In the genomic region with DNA sequence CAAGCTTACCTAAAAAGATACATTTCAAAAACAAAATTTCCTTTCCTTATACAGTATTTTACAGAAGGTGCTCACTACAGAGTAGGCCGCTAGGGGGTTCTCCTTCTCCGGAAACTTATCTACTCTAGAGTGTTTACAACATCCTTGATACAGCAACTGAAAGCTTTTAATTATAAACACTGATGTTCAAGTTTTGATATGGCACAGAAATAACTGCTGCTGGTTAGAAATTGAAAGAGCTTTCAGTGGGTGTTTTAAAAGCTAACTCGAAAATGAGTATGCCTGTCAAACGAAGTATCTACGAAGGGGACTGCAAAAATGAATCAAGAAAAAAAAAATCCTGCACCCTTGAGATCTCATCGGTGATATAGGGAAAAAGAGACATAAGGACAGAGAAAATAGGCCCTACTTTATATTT, we compare ENCODE assay signal across 1 cellular context.
TF ChIP-seq lines count a peak whose summit lies in the region.

No MANE protein-coding gene starts in this region.

TF ChIP-seq in GM12878, 131 proteins besides CTCF, POLR2A, EP300 and RAD21:
- TF ChIP-seq MXI1 (IDR thresholded peaks at IDR 0.05; ENCODE audit: low read depth, low read length): 0 out of 2 replicates have a peak, but pooled peaks have one; percentile 5
- TF ChIP-seq, protein P1, sequence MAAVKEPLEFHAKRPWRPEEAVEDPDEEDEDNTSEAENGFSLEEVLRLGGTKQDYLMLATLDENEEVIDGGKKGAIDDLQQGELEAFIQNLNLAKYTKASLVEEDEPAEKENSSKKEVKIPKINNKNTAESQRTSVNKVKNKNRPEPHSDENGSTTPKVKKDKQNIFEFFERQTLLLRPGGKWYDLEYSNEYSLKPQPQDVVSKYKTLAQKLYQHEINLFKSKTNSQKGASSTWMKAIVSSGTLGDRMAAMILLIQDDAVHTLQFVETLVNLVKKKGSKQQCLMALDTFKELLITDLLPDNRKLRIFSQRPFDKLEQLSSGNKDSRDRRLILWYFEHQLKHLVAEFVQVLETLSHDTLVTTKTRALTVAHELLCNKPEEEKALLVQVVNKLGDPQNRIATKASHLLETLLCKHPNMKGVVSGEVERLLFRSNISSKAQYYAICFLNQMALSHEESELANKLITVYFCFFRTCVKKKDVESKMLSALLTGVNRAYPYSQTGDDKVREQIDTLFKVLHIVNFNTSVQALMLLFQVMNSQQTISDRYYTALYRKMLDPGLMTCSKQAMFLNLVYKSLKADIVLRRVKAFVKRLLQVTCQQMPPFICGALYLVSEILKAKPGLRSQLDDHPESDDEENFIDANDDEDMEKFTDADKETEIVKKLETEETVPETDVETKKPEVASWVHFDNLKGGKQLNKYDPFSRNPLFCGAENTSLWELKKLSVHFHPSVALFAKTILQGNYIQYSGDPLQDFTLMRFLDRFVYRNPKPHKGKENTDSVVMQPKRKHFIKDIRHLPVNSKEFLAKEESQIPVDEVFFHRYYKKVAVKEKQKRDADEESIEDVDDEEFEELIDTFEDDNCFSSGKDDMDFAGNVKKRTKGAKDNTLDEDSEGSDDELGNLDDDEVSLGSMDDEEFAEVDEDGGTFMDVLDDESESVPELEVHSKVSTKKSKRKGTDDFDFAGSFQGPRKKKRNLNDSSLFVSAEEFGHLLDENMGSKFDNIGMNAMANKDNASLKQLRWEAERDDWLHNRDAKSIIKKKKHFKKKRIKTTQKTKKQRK (IDR thresholded peaks at IDR 0.05; ENCODE audit: low read depth, low read length): no peak
- no peak for TF ChIP-seq CHD2 (IDR thresholded peaks at IDR 0.05; ENCODE audit: borderline replicate concordance, low read depth, low read length)
- TF ChIP-seq PAX8 (IDR thresholded peaks at IDR 0.05): no peak
- TF ChIP-seq, protein P2, sequence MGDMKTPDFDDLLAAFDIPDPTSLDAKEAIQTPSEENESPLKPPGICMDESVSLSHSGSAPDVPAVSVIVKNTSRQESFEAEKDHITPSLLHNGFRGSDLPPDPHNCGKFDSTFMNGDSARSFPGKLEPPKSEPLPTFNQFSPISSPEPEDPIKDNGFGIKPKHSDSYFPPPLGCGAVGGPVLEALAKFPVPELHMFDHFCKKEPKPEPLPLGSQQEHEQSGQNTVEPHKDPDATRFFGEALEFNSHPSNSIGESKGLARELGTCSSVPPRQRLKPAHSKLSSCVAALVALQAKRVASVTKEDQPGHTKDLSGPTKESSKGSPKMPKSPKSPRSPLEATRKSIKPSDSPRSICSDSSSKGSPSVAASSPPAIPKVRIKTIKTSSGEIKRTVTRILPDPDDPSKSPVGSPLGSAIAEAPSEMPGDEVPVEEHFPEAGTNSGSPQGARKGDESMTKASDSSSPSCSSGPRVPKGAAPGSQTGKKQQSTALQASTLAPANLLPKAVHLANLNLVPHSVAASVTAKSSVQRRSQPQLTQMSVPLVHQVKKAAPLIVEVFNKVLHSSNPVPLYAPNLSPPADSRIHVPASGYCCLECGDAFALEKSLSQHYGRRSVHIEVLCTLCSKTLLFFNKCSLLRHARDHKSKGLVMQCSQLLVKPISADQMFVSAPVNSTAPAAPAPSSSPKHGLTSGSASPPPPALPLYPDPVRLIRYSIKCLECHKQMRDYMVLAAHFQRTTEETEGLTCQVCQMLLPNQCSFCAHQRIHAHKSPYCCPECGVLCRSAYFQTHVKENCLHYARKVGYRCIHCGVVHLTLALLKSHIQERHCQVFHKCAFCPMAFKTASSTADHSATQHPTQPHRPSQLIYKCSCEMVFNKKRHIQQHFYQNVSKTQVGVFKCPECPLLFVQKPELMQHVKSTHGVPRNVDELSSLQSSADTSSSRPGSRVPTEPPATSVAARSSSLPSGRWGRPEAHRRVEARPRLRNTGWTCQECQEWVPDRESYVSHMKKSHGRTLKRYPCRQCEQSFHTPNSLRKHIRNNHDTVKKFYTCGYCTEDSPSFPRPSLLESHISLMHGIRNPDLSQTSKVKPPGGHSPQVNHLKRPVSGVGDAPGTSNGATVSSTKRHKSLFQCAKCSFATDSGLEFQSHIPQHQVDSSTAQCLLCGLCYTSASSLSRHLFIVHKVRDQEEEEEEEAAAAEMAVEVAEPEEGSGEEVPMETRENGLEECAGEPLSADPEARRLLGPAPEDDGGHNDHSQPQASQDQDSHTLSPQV (IDR thresholded peaks at IDR 0.05): 0 out of 2 replicates have a peak, but pooled peaks have one; percentile 34
- TF ChIP-seq RCOR1 (conservative IDR thresholded peaks at IDR 0.05; ENCODE audit: low read depth, low read length): no peak
- TF ChIP-seq NFIC (IDR thresholded peaks at IDR 0.05; ENCODE audit: low read depth, low read length): no peak
- TF ChIP-seq, protein P3, sequence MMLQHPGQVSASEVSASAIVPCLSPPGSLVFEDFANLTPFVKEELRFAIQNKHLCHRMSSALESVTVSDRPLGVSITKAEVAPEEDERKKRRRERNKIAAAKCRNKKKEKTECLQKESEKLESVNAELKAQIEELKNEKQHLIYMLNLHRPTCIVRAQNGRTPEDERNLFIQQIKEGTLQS (IDR thresholded peaks at IDR 0.05; ENCODE audit: borderline replicate concordance, extremely low read depth, low read depth, low read length): no peak
- TF ChIP-seq RFX5 (IDR thresholded peaks at IDR 0.05; ENCODE audit: low read depth, low read length): no peak
- TF ChIP-seq BMI1 (IDR thresholded peaks at IDR 0.05; ENCODE audit: borderline replicate concordance): no peak
- TF ChIP-seq SMC3 (IDR thresholded peaks at IDR 0.05; ENCODE audit: borderline replicate concordance, low read length): peak; percentile 69; the same call in 1 of the 2 replicates
- TF ChIP-seq, protein P4, sequence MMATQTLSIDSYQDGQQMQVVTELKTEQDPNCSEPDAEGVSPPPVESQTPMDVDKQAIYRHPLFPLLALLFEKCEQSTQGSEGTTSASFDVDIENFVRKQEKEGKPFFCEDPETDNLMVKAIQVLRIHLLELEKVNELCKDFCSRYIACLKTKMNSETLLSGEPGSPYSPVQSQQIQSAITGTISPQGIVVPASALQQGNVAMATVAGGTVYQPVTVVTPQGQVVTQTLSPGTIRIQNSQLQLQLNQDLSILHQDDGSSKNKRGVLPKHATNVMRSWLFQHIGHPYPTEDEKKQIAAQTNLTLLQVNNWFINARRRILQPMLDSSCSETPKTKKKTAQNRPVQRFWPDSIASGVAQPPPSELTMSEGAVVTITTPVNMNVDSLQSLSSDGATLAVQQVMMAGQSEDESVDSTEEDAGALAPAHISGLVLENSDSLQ (IDR thresholded peaks at IDR 0.05): 0 out of 2 replicates have a peak, but pooled peaks have one; percentile 23
- no peak for TF ChIP-seq ZNF207 (IDR thresholded peaks at IDR 0.05; ENCODE audit: borderline replicate concordance)
- TF ChIP-seq ZBED1 (IDR thresholded peaks at IDR 0.05; ENCODE audit: borderline replicate concordance): no peak
- TF ChIP-seq SMARCA5 (IDR thresholded peaks at IDR 0.05): peak; percentile 30; the same call in 1 of the 2 replicates
- TF ChIP-seq NBN (IDR thresholded peaks at IDR 0.05): no peak
- TF ChIP-seq EZH2 (IDR thresholded peaks at IDR 0.05; ENCODE audit: borderline replicate concordance, control insufficient read depth, low read depth, low read length): no peak
TF ChIP-seq in GM12878: peak in this region for 5.
